Comparison of ENCODE assay signal across 12 cellular contexts in genomic region chr2:86037795-86038192, GRCh38.
A peak's percentile ranks its signal among the peaks of the same experiment; 100 is the strongest.
DNase-seq lines count a peak whose midpoint lies in the region; ATAC-seq, FAIRE-seq and TF ChIP-seq lines count a peak whose summit lies in the region.
"Had no signal": no experiment of that assay in that cellular context is flagged by ENCODE, and none has a peak within 500 bp of the region (broad histone marks: within the 10 kb centered on the region; RNA-seq: fewer than 3 reads in every experiment).

No MANE protein-coding gene starts in this region.

- intact Hi-C loops in body of pancreas (cut with DNase I), result no loop called here

- peak overlapping the region; percentile 79 for H3K27ac Mint-ChIP-seq in type B pancreatic cell

- no peaks in the 10 kb centered on the region for H3K9me3 ChIP-seq in body of pancreas

- peak; percentile 54 for DNase-seq in activated T-cell treated with anti-CD3 and anti-CD28 coated beads, Interleukin-2, amount 50 U/mL, for 1 hour
- DNase-seq in activated T-cell treated with anti-CD3 and anti-CD28 coated beads for 4 hours (no peak), body of pancreas (no peak), myocyte (ENCODE audit: low read depth) (peak; percentile 77), type B pancreatic cell (ENCODE audit: extremely low spot score, unreplicated experiment) (no peak), midbrain (lab: John Stamatoyannopoulos, UW) (no peak), iPS-NIHi11 (ENCODE audit: low spot score) (no peak), GM19239 (ENCODE audit: insufficient read length, low spot score) (no peak)
- DNase-seq: AML-193, SHP77 treated with DMSO at 0.1 percent for 48 hours had no signal

- no peak for TF ChIP-seq POLR2A in body of pancreas (IDR thresholded peaks at IDR 0.05)

- peaks cover 23% of the 10 kb centered on the region for H3K4me1 Mint-ChIP-seq in type B pancreatic cell (ENCODE audit: unreplicated experiment)

- peaks cover 38% of the 10 kb centered on the region for H3K4me1 ChIP-seq in body of pancreas

- H3K27me3 ChIP-seq in body of pancreas, result no peaks in the 10 kb centered on the region
- H3K27me3 ChIP-seq: cardiac muscle cell had no signal

- no peak for FAIRE-seq in GM19239 (lab: Jason Lieb, UNC)

- peak overlapping the region; percentile 2 for H3K4me3 Mint-ChIP-seq in type B pancreatic cell

- WGBS in body of pancreas, 2 donors, result 73 to 78% methylated on average over 7 of the region's 7 CpGs

- peak overlapping the region; percentile 30 to 94 (median 91) for H3K27ac ChIP-seq in body of pancreas
- H3K27ac ChIP-seq: cardiac muscle cell had no signal

- H3K36me3 Mint-ChIP-seq in type B pancreatic cell, result peaks cover 21% of the 10 kb centered on the region

- TF ChIP-seq CTCF in body of pancreas (IDR thresholded peaks at IDR 0.05) (no peak), type B pancreatic cell (conservative IDR thresholded peaks at IDR 0.05) (no peak)

- peaks cover 0 to 3% of the 10 kb centered on the region in 2 donors for H3K36me3 ChIP-seq in body of pancreas (replicated peaks in 1 of 2; ENCODE audit: insufficient read depth in 1 of 2, low read depth in 2 of 2)

- H3K4me3 ChIP-seq in body of pancreas, result no peak overlapping the region
- H3K4me3 ChIP-seq: cardiac muscle cell had no signal

- no peaks in the 10 kb centered on the region for H3K9me3 Mint-ChIP-seq in type B pancreatic cell

- no peak for ATAC-seq in body of pancreas
- ATAC-seq: left lobe of liver had no signal

- H3K27me3 Mint-ChIP-seq in type B pancreatic cell, result no peaks in the 10 kb centered on the region

Comparison
In these comparisons a context has a peak if more than half of its experiments do, and no peak if none do; other contexts are left out.
1. DNase-seq: peak in activated T-cell treated with anti-CD3 and anti-CD28 coated beads, Interleukin-2, amount 50 U/mL, for 1 hour (single experiment) and myocyte (single experiment); none in activated T-cell treated with anti-CD3 and anti-CD28 coated beads for 4 hours (single experiment), body of pancreas (0 of 4), type B pancreatic cell (single experiment), midbrain (single experiment), iPS-NIHi11 (single experiment) and GM19239 (single experiment).